ENCODE assay signal across 27 cellular contexts in the genomic region with DNA sequence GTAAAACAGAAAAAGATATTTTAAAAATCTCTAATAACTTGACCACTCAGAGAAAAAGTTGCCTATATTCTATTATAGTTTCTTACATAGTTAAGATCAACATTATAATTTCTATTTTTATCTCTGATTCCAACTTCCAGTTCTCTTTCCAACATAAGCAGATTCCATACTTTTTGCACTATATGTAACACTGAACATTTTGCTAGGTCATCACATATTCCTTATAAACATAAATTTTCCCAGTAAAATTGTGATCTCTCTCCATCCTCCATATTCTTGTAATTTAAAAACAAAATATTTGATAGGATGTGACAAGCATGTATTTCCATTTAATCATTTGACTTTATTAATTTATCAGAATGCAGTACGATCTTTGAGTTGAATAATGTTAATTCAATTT.
"Had no signal": no experiment of that assay in that cellular context is flagged by ENCODE, and none has a peak within 500 bp of the region (broad histone marks: within the 10 kb centered on the region; RNA-seq: fewer than 3 reads in every experiment).

No MANE protein-coding gene starts in this region.

- H3K27ac ChIP-seq: colonic mucosa, epithelial cell of prostate, esophagus squamous epithelium, gastrocnemius medialis, heart right ventricle, left lung, lower lobe of right lung had no signal

- H3K36me3 ChIP-seq: colonic mucosa, esophagus squamous epithelium, gastrocnemius medialis, heart right ventricle, left lung, lower lobe of right lung had no signal

- H3K4me1 ChIP-seq: colonic mucosa, esophagus squamous epithelium, gastrocnemius medialis, heart right ventricle, left lung, lower lobe of right lung had no signal

- H3K4me3 ChIP-seq: colonic mucosa, esophagus squamous epithelium, gastrocnemius medialis, heart right ventricle, left lung, lower lobe of right lung, mucosa of descending colon had no signal

- H3K9me3 ChIP-seq: colonic mucosa, esophagus squamous epithelium, lower lobe of right lung, mucosa of descending colon had no signal

- H3K27me3 Mint-ChIP-seq: dendritic cell treated with granulocyte-macrophage colony-stimulating factor and Interleukin-4, amounts not matched to agents 40 ng/mL and 50 ng/mL, for 4 days; effector memory CD8-positive, alpha-beta T cell had no signal

- H3K27me3 ChIP-seq: colonic mucosa, esophagus squamous epithelium, gastrocnemius medialis, heart right ventricle, left lung had no signal

- ATAC-seq: effector memory CD8-positive, alpha-beta T cell; esophagus mucosa; gastrocnemius medialis; heart right ventricle; left cardiac atrium; left lung; left ventricle myocardium superior; lower lobe of right lung; mucosa of descending colon had no signal

- H3K4me3 Mint-ChIP-seq: dendritic cell treated with granulocyte-macrophage colony-stimulating factor and Interleukin-4, amounts not matched to agents 40 ng/mL and 50 ng/mL, for 4 days; effector memory CD8-positive, alpha-beta T cell; endodermal cell; mesothelial cell of epicardium had no signal

- H3K9me3 Mint-ChIP-seq: mesothelial cell of epicardium had no signal

- FAIRE-seq: endometrium, islet of Langerhans, keratinocyte had no signal

- H3K27ac Mint-ChIP-seq: dendritic cell treated with granulocyte-macrophage colony-stimulating factor and Interleukin-4, amounts not matched to agents 40 ng/mL and 50 ng/mL, for 4 days; effector memory CD8-positive, alpha-beta T cell; endodermal cell; mesothelial cell of epicardium had no signal

- H3K4me1 Mint-ChIP-seq: mesothelial cell of epicardium had no signal

- DNase-seq: colonic mucosa; cortex of kidney; effector CD8-positive, alpha-beta T cell; effector memory CD8-positive, alpha-beta T cell; endodermal cell; erythroblast; esophagus squamous epithelium; foreskin fibroblast; foreskin melanocyte; gastrocnemius medialis; glutamatergic neuron; head of caudate nucleus; heart right ventricle; hippocampal formation; left cardiac atrium; left lung; left ventricle myocardium superior; lower lobe of right lung; mesenchymal stem cell; mucosa of descending colon had no signal
